ENCODE assay signal across 16 cellular contexts in genomic region chr21:14115646-14116045, GRCh38.
"Had no signal": no experiment of that assay in that cellular context is flagged by ENCODE, and none has a peak within 500 bp of the region (broad histone marks: within the 10 kb centered on the region; RNA-seq: fewer than 3 reads in every experiment).

No MANE protein-coding gene starts in this region.

- H3K27ac Mint-ChIP-seq: progenitor cell of endocrine pancreas had no signal

- ATAC-seq: gastroesophageal sphincter, heart left ventricle, left lung had no signal

- DNase-seq: activated CD8-positive, alpha-beta memory T cell treated with anti-CD3 and anti-CD28 coated beads for 24 hours; activated CD8-positive, alpha-beta memory T cell treated with anti-CD3 and anti-CD28 coated beads, Interleukin-2, amount 50 U/mL, for 48 hours; activated effector memory CD4-positive, alpha-beta T cell treated with Interleukin-2 at 50 U/mL for 16 hours; activated naive CD4-positive, alpha-beta T cell treated with anti-CD3 and anti-CD28 coated beads, Interleukin-2, amount 10 ng/mL, durations not matched to agents 7 days and 5 days; activated T-cell treated with anti-CD3 and anti-CD28 coated beads, Interleukin-2, amount 50 U/mL, for 48 hours; cerebellar nuclear complex; cortex of kidney; effector CD4-positive, alpha-beta T cell; heart left ventricle; left lung; midbrain; stimulated activated naive CD8-positive, alpha-beta T cell treated with anti-CD3 and anti-CD28 coated beads, Interleukin-15, amount 100 ng/mL, for 72 hours; T-helper 9 cell; transverse colon had no signal

- H3K27me3 Mint-ChIP-seq: activated naive CD4-positive, alpha-beta T cell treated with anti-CD3 and anti-CD28 coated beads, Interleukin-2, amount 10 ng/mL, durations not matched to agents 7 days and 5 days; progenitor cell of endocrine pancreas; stimulated activated naive CD8-positive, alpha-beta T cell treated with anti-CD3 and anti-CD28 coated beads, Interleukin-15, amount 100 ng/mL, for 72 hours had no signal

- H3K4me3 Mint-ChIP-seq: activated naive CD4-positive, alpha-beta T cell treated with anti-CD3 and anti-CD28 coated beads, Interleukin-2, amount 10 ng/mL, durations not matched to agents 7 days and 5 days; stimulated activated naive CD8-positive, alpha-beta T cell treated with anti-CD3 and anti-CD28 coated beads, Interleukin-15, amount 100 ng/mL, for 72 hours had no signal
